In genomic region chr7:73851410-73852338, GRCh38 we compare ENCODE assay signal across 2 cellular contexts.
A peak's percentile ranks its signal among the peaks of the same experiment; 100 is the strongest.
TF ChIP-seq lines count a peak whose summit lies in the region.

No MANE protein-coding gene starts in this region.

TF ChIP-seq in HepG2, 621 proteins besides CTCF, POLR2A, EP300 and RAD21:
- peak; percentile 49; the same call in 1 of the 2 replicates for TF ChIP-seq FOSL2 (CRISPR knock-in tag; IDR thresholded peaks at IDR 0.05)
- TF ChIP-seq BHLHE40 (IDR thresholded peaks at IDR 0.05; ENCODE audit: low read length), result peak; percentile 55; the same call in 1 of the 2 replicates
- TF ChIP-seq SRSF9 (IDR thresholded peaks at IDR 0.05; ENCODE audit: borderline replicate concordance, insufficient read depth, low read depth, low read length, poor library complexity, severe bottlenecking), result no peak

TF ChIP-seq in WTC11, 78 proteins besides CTCF, POLR2A, EP300 and RAD21:
- TF ChIP-seq, protein P1, sequence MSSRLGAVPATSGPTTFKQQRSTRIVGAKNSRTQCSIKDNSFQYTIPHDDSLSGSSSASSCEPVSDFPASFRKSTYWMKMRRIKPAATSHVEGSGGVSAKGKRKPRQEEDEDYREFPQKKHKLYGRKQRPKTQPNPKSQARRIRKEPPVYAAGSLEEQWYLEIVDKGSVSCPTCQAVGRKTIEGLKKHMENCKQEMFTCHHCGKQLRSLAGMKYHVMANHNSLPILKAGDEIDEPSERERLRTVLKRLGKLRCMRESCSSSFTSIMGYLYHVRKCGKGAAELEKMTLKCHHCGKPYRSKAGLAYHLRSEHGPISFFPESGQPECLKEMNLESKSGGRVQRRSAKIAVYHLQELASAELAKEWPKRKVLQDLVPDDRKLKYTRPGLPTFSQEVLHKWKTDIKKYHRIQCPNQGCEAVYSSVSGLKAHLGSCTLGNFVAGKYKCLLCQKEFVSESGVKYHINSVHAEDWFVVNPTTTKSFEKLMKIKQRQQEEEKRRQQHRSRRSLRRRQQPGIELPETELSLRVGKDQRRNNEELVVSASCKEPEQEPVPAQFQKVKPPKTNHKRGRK (CRISPR knock-in tag; IDR thresholded peaks at IDR 0.05; ENCODE audit: borderline replicate concordance), result no peak
- no peak for TF ChIP-seq ZNF423 (CRISPR knock-in tag; IDR thresholded peaks at IDR 0.05)
- TF ChIP-seq ZNF416 (CRISPR knock-in tag; IDR thresholded peaks at IDR 0.05), result no peak
TF ChIP-seq in WTC11: peak in this region for 0.
